31 cellular contexts compared by ENCODE assay signal in genomic region chr6:168495133-168495532, GRCh38. TPM values are rescaled to one million over a fixed set of nuclear protein-coding genes. Genes with fewer than 3 reads are reported as not detected.
"Had no signal": no experiment of that assay in that cellular context is flagged by ENCODE, and none has a peak within 500 bp of the region (broad histone marks: within the 10 kb centered on the region; RNA-seq: fewer than 3 reads in every experiment).

No MANE protein-coding gene starts in this region.

- H3K4me1 ChIP-seq: foreskin keratinocyte, gastrocnemius medialis had no signal

- H3K36me3 ChIP-seq: brain microvascular endothelial cell, gastrocnemius medialis had no signal

- H3K27ac ChIP-seq: brain microvascular endothelial cell, coronary artery, dorsolateral prefrontal cortex, foreskin keratinocyte, gastrocnemius medialis, VCaP had no signal

- H3K27me3 ChIP-seq: brain microvascular endothelial cell, foreskin keratinocyte had no signal

- H3K4me3 ChIP-seq: coronary artery, dorsolateral prefrontal cortex, gastrocnemius medialis had no signal

- DNase-seq: activated CD4-positive, alpha-beta memory T cell treated with anti-CD3 and anti-CD28 coated beads, Interleukin-2, amount 10 ng/mL, durations not matched to agents 7 days and 5 days; activated CD4-positive, alpha-beta T cell treated with anti-CD3 and anti-CD28 coated beads for 1 hour; activated CD4-positive, alpha-beta T cell treated with anti-CD3 and anti-CD28 coated beads for 4 hours; activated CD4-positive, alpha-beta T cell treated with anti-CD3 and anti-CD28 coated beads, Interleukin-2, amount 10 ng/mL, durations not matched to agents 7 days and 5 days; activated CD4-positive, alpha-beta T cell treated with anti-CD3 and anti-CD28 coated beads, Interleukin-2, amount 50 U/mL, for 4 hours; activated CD8-positive, alpha-beta memory T cell treated with anti-CD3 and anti-CD28 coated beads, Interleukin-2, amount 50 U/mL, for 48 hours; activated effector memory CD4-positive, alpha-beta T cell treated with anti-CD3 and anti-CD28 coated beads, Interleukin-2, amount 50 U/mL, for 16 hours; activated naive CD4-positive, alpha-beta T cell; activated naive CD4-positive, alpha-beta T cell treated with anti-CD3 and anti-CD28 coated beads, Interleukin-2, amount 50 U/mL, for 16 hours; activated T-cell treated with anti-CD3 and anti-CD28 coated beads for 4 hours; activated T-cell treated with anti-CD3 and anti-CD28 coated beads, Interleukin-2, amount 50 U/mL, for 48 hours; amniotic stem cell; anterior cingulate cortex; brain microvascular endothelial cell; dorsolateral prefrontal cortex; effector memory CD4-positive, alpha-beta T cell; endodermal cell; foreskin keratinocyte; gastrocnemius medialis; T-helper 1 cell; T-helper 17 cell; T1000 had no signal

- ATAC-seq: esophagus mucosa, foreskin keratinocyte, gastrocnemius medialis, T-helper 17 cell, WTC11 had no signal

- H3K9me3 ChIP-seq: gastrocnemius medialis had no signal

- FAIRE-seq: astrocyte, bronchial epithelial cell had no signal

RNA-seq across cellular contexts. Expression of gene SMOC2, which starts 54.1 kb away (rescaled TPM):
- total RNA-seq: activated CD4-positive, alpha-beta memory T cell treated with anti-CD3 and anti-CD28 coated beads, Interleukin-2, amount 10 ng/mL, durations not matched to agents 7 days and 5 days; activated CD4-positive, alpha-beta T cell treated with anti-CD3 and anti-CD28 coated beads, Interleukin-2, amount 10 ng/mL, durations not matched to agents 7 days and 5 days; activated T-helper 1 cell treated with anti-CD3 and anti-CD28 coated beads, Interleukin-12 subunit alpha, Interleukin-12 subunit beta, Interleukin-2, Interleukin-4 antibody, amounts not matched to agents 30 ng/mL and 10 ng/mL and 1 ng/mL, durations not matched to agents 14 hours and 24 hours and 36 hours; activated T-helper 2 cell treated with anti-CD3 and anti-CD28 coated beads, Interferon-gamma antibody, Interleukin-2, Interleukin-4, amounts not matched to agents 10 μg/mL and 5 μg/mL and 100 μg/mL, durations not matched to agents 14 hours and 24 hours and 36 hours; glomerular endothelial cell; T-helper 17 cell had no signal
